ENCODE assay signal across 8 cellular contexts in the genomic region with DNA sequence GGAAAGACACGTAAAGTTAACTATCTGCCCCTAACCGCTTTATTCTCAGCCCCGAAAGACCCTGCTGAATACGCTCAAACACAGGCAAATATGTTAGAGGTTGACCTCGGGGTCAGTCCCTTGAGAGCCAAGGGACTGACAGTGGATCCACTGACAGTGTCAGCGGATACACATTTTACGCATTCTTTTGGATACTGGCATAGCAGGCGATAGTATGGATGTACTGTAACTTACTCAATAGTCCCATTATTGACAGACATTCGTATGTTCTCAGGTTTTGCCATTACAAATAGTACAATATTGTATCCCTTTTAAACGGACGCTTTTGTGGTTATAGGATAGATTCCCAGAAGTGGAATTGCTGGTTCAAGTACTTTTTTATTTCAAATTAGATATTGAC. TPM values are rescaled to one million over a fixed set of nuclear protein-coding genes. Genes with fewer than 3 reads are reported as not detected.
"Had no signal": no experiment of that assay in that cellular context is flagged by ENCODE, and none has a peak within 500 bp of the region (broad histone marks: within the 10 kb centered on the region; RNA-seq: fewer than 3 reads in every experiment).

No MANE protein-coding gene starts in this region.

- H3K9me3 Mint-ChIP-seq: activated T-cell treated with anti-CD3 and anti-CD28 coated beads, Interleukin-2, amount 50 U/mL, for 72 hours; stimulated activated effector memory CD8-positive, alpha-beta T cell treated with anti-CD3 and anti-CD28 coated beads, Interleukin-12 subunit alpha, Interleukin-12 subunit beta, amount 100 ng/mL, for 72 hours had no signal

- H3K36me3 ChIP-seq: cardiac muscle cell, esophagus squamous epithelium, tibial nerve had no signal

- DNase-seq: esophagus squamous epithelium had no signal

- H3K4me3 ChIP-seq: cardiac muscle cell, lung had no signal

- H3K4me1 ChIP-seq: parathyroid adenoma had no signal

- H3K27ac ChIP-seq: cardiac muscle cell, esophagus squamous epithelium, parathyroid adenoma, tibial nerve had no signal

- H3K36me3 Mint-ChIP-seq: stimulated activated effector memory CD8-positive, alpha-beta T cell treated with anti-CD3 and anti-CD28 coated beads, Interleukin-12 subunit alpha, Interleukin-12 subunit beta, amount 100 ng/mL, for 72 hours had no signal

- H3K79me2 ChIP-seq: parathyroid adenoma had no signal

- H3K27me3 ChIP-seq: tibial nerve had no signal

- H3K27ac Mint-ChIP-seq: activated T-cell treated with anti-CD3 and anti-CD28 coated beads, Interleukin-2, amount 50 U/mL, for 72 hours had no signal

- H3K9ac ChIP-seq: parathyroid adenoma had no signal

- H3K9me3 ChIP-seq: esophagus squamous epithelium, tibial nerve had no signal

RNA-seq across cellular contexts. Expression of a gene that starts 13.4 kb away (rescaled TPM):
- total RNA-seq: activated T-cell treated with anti-CD3 and anti-CD28 coated beads, Interleukin-2, amount 50 U/mL, for 72 hours; T-helper 2 cell treated with Interferon-gamma antibody and Interleukin-4, amounts not matched to agents 100 ng/mL and 5 ng/mL, for 36 hours had no signal
- polyA plus RNA-seq: cardiac muscle cell had no signal

RNA-seq across cellular contexts. Expression of a gene that starts 29.3 kb away (rescaled TPM):
- total RNA-seq: T-helper 2 cell treated with Interferon-gamma antibody and Interleukin-4, amounts not matched to agents 100 ng/mL and 5 ng/mL, for 36 hours had no signal

RNA-seq across cellular contexts. Expression of a gene that starts 48.7 kb away (rescaled TPM):
- total RNA-seq: activated T-cell treated with anti-CD3 and anti-CD28 coated beads, Interleukin-2, amount 50 U/mL, for 72 hours; cardiac muscle cell; T-helper 2 cell treated with Interferon-gamma antibody and Interleukin-4, amounts not matched to agents 100 ng/mL and 5 ng/mL, for 36 hours had no signal
- polyA plus RNA-seq: cardiac muscle cell had no signal
